Comparison of ENCODE assay signal across 8 cellular contexts in genomic region chr12:10211975-10212622, GRCh38. TPM values are rescaled to one million over a fixed set of nuclear protein-coding genes. Genes with fewer than 3 reads are reported as not detected.
DNase-seq lines count a peak whose midpoint lies in the region; ATAC-seq and TF ChIP-seq lines count a peak whose summit lies in the region.

No MANE protein-coding gene starts in this region.

- H3K27me3 ChIP-seq in Karpas-422 (ENCODE audit: low read length) (no peaks in the 10 kb centered on the region), fibroblast of lung (ENCODE audit: control insufficient read depth, insufficient read depth, low read length) (no peaks in the 10 kb centered on the region)

- H3K4me3 ChIP-seq in Karpas-422 (ENCODE audit: low read length) = peak overlapping the region; percentile 71
- peak overlapping the region; percentile 96 to 100 (median 98) for H3K4me3 ChIP-seq in fibroblast of lung (replicated peaks in 1 of 4; ENCODE audit: control extremely low read depth in 1 of 4, insufficient read depth in 1 of 4, low read depth in 3 of 4, low read length in 4 of 4)

- ATAC-seq in GM21423 (IDR thresholded peaks at IDR 0.05; ENCODE audit: unreplicated experiment) = peak; percentile 74

- H3K27ac ChIP-seq in C4-2B = peak overlapping the region; percentile 77
- H3K27ac ChIP-seq in Karpas-422 (ENCODE audit: low read length) = no peak overlapping the region
- peak overlapping the region; percentile 100 for H3K27ac ChIP-seq in fibroblast of lung (ENCODE audit: insufficient read depth, low read length)

- H3K9ac ChIP-seq in Karpas-422 (ENCODE audit: low read length) = peak overlapping the region; percentile 63
- peak overlapping the region; percentile 100 for H3K9ac ChIP-seq in fibroblast of lung (ENCODE audit: insufficient read depth, low read length)

- H3K4me2 ChIP-seq in Karpas-422 (ENCODE audit: low read depth, low read length, poor library complexity, severe bottlenecking) = peak overlapping the region; percentile 75
- H3K4me2 ChIP-seq in fibroblast of lung (ENCODE audit: extremely low read depth, insufficient read depth, low read length) = peak overlapping the region; percentile 85

- DNase-seq in Karpas-422 (peak; percentile 67), SHP77 (lab: John Stamatoyannopoulos, UW) (peak; percentile 63 to 80), fibroblast of lung (ENCODE audit: low read depth in 2 of 2) (peak; percentile 100), myocyte (ENCODE audit: low read depth) (peak; percentile 99)
- peak; percentile 79 for DNase-seq in activated effector memory CD4-positive, alpha-beta T cell treated with Interleukin-2 at 50 U/mL for 16 hours
- peak; percentile 69 for DNase-seq in stimulated activated CD8-positive, alpha-beta memory T cell treated with anti-CD3 and anti-CD28 coated beads, Interleukin-7, amount 100 ng/mL, for 24 hours (ENCODE audit: low read depth)

- TF ChIP-seq CTCF in C4-2B (conservative IDR thresholded peaks at IDR 0.05) (no peak), fibroblast of lung (conservative IDR thresholded peaks at IDR 0.05 in 1 of 2, IDR thresholded peaks at IDR 0.05 in 1 of 2; ENCODE audit: low read depth in 1 of 2, low read length in 2 of 2) (no peak)

- H3K79me2 ChIP-seq in Karpas-422 (ENCODE audit: low read length) (no peaks in the 10 kb centered on the region), fibroblast of lung (ENCODE audit: control insufficient read depth, insufficient read depth, low read length) (peaks cover 21% of the 10 kb centered on the region)

- H3K4me1 ChIP-seq in Karpas-422 (ENCODE audit: low read length) = peaks cover 15% of the 10 kb centered on the region
- peaks cover 4% of the 10 kb centered on the region for H3K4me1 ChIP-seq in fibroblast of lung (ENCODE audit: control insufficient read depth, extremely low read depth, insufficient read depth, low read length)

- H2AFZ ChIP-seq in Karpas-422 (ENCODE audit: low read length) = peak overlapping the region; percentile 99
- H2AFZ ChIP-seq in fibroblast of lung (ENCODE audit: low read length) = no peak overlapping the region

- H3K9me3 ChIP-seq in Karpas-422 (ENCODE audit: low read length) (no peaks in the 10 kb centered on the region), fibroblast of lung (ENCODE audit: control insufficient read depth, insufficient read depth, low read depth, low read length) (no peaks in the 10 kb centered on the region)

- H3K9me2 ChIP-seq in Karpas-422 (replicated peaks; ENCODE audit: insufficient read depth, low read length) = no peaks in the 10 kb centered on the region

- H3K36me3 ChIP-seq in Karpas-422 (ENCODE audit: insufficient read depth, low read length) (no peaks in the 10 kb centered on the region), fibroblast of lung (ENCODE audit: control insufficient read depth, insufficient read depth, low read length) (peaks cover 2% of the 10 kb centered on the region)

- H4K20me1 ChIP-seq in Karpas-422 (ENCODE audit: insufficient read depth, low read depth, low read length) (no peaks in the 10 kb centered on the region), fibroblast of lung (ENCODE audit: control insufficient read depth, extremely low read depth, insufficient read depth, low read length) (peaks cover 4% of the 10 kb centered on the region)

RNA-seq across cellular contexts. Expression of gene GABARAPL1, which starts 0.6 kb away (rescaled TPM):
- total RNA-seq in Karpas-422 (2014; rRNA removed; shearing (Covaris generic); ENCODE audit: low replicate concordance) = 0.56 and 0.90 TPM in 2 replicates
- total RNA-seq in fibroblast of lung = 105 and 186 TPM in 2 replicates
- polyA plus RNA-seq in fibroblast of lung = 68.1 and 363 TPM in 2 replicates
- polyA plus RNA-seq in fibroblast of lung (2012) = 57.3 and 279 TPM in 2 replicates
- polyA minus RNA-seq in fibroblast of lung (ENCODE audit: low replicate concordance) = 29.3 and 97.1 TPM in 2 replicates
- total RNA-seq in myocyte = 52.6 and 61.1 TPM in 2 replicates
- 87.4 TPM for polyA plus RNA-seq in myocyte (2012)

RNA-seq across cellular contexts. Expression of gene TMEM52B, which starts 33.3 kb away (rescaled TPM):
- not detected in 2 replicates for total RNA-seq in Karpas-422 (2014; rRNA removed; shearing (Covaris generic); ENCODE audit: low replicate concordance)
- total RNA-seq in fibroblast of lung = under 0.01 and 0.50 TPM in 2 replicates
- 0.53 and 5.7 TPM in 2 replicates for polyA plus RNA-seq in fibroblast of lung
- 0.61 and 4.1 TPM in 2 replicates for polyA plus RNA-seq in fibroblast of lung (2012)
- polyA minus RNA-seq in fibroblast of lung (ENCODE audit: low replicate concordance) = 32.8 TPM in 1 of 2 replicates, not detected in the other
- total RNA-seq in myocyte = not detected in 2 replicates
- polyA plus RNA-seq in myocyte (2012) = not detected

RNA-seq across cellular contexts. Expression of gene OLR1, which starts 40.2 kb away (rescaled TPM):
- not detected in 2 replicates for total RNA-seq in Karpas-422 (2014; rRNA removed; shearing (Covaris generic); ENCODE audit: low replicate concordance)
- total RNA-seq in fibroblast of lung (0.26 and 1.2 TPM in 2 replicates), myocyte (not detected in 2 replicates)
- polyA plus RNA-seq in fibroblast of lung = 3.2 and 27.4 TPM in 2 replicates
- 1.5 and 14.3 TPM in 2 replicates for polyA plus RNA-seq in fibroblast of lung (2012)
- polyA minus RNA-seq in fibroblast of lung (ENCODE audit: low replicate concordance) = 6.0 TPM in 1 of 2 replicates, not detected in the other
- polyA plus RNA-seq in myocyte (2012) = not detected

Comparison
In these comparisons a context has a peak if more than half of its experiments do, and no peak if none do; other contexts are left out.
1. RNA of gene GABARAPL1, which starts 0.6 kb away (total RNA-seq): 105 to 186 TPM in fibroblast of lung and 52.6 to 61.1 TPM in myocyte; 0.56 to 0.90 TPM in Karpas-422; every median in the first group is over 10 times any median in the second.
2. Peak in every context shown above with its lines, with median percentiles within 50 percentile points of each other: DNase-seq.